Comparison of ENCODE assay signal across 16 cellular contexts in genomic region chr4:150591284-150591874, GRCh38. TPM values are rescaled to one million over a fixed set of nuclear protein-coding genes. Genes with fewer than 3 reads are reported as not detected.
A peak's percentile ranks its signal among the peaks of the same experiment; 100 is the strongest.
DNase-seq lines count a peak whose midpoint lies in the region; ATAC-seq and TF ChIP-seq lines count a peak whose summit lies in the region.
"Had no signal": no experiment of that assay in that cellular context is flagged by ENCODE, and none has a peak within 500 bp of the region (broad histone marks: within the 10 kb centered on the region; RNA-seq: fewer than 3 reads in every experiment).

No MANE protein-coding gene starts in this region.

- peaks cover 15% of the 10 kb centered on the region for H3K36me3 Mint-ChIP-seq in brain

- H3K4me1 ChIP-seq in mucosa of rectum (ENCODE audit: control insufficient read depth in 2 of 2, insufficient read depth in 2 of 2, low read length in 2 of 2) (no peaks in the 10 kb centered on the region), heart left ventricle (no peaks in the 10 kb centered on the region)

- no peak overlapping the region for H3K9ac ChIP-seq in mucosa of rectum (ENCODE audit: low read depth in 1 of 2, low read length in 2 of 2)

- in situ Hi-C loops in G401 (cut with HindIII; ENCODE audit: low sequenced_read_pairs), result no loop called here

- H3K4me3 ChIP-seq in mucosa of rectum (ENCODE audit: low read length in 2 of 2), result peak overlapping the region in 1 of 2 donors; percentile 9
- no peak overlapping the region for H3K4me3 ChIP-seq in heart left ventricle
- H3K4me3 ChIP-seq: ovary had no signal

- DNase-seq in D341Med (ENCODE audit: low spot score), result peak; percentile 37
- peak; percentile 33 for DNase-seq in NCI-H1092 treated with DMSO at 0.1 percent for 48 hours (lab: John Stamatoyannopoulos, UW)
- DNase-seq in DMS153 treated with DMSO at 0.1 percent for 48 hours (lab: John Stamatoyannopoulos, UW; ENCODE audit: unreplicated experiment), result no peak
- no peak for DNase-seq in G401 (ENCODE audit: low spot score)
- no peak for DNase-seq in heart left ventricle
- DNase-seq: activated CD4-positive, alpha-beta T cell treated with anti-CD3 and anti-CD28 coated beads, Interleukin-2, amount 10 ng/mL, durations not matched to agents 24 days and 14 days; CD8-positive, alpha-beta T cell; central memory CD4-positive, alpha-beta T cell; GOT3; KBM-7; left colon; NCI-H524; ovary had no signal

- TF ChIP-seq POLR2A in heart left ventricle (IDR thresholded peaks at IDR 0.05), result no peak

- ATAC-seq in GM21423 (IDR thresholded peaks at IDR 0.05; ENCODE audit: unreplicated experiment) (no peak), heart left ventricle (no peak)
- ATAC-seq: CD8-positive, alpha-beta T cell; left colon had no signal

- H3K9me3 ChIP-seq in mucosa of rectum (ENCODE audit: control insufficient read depth in 2 of 2, low read length in 2 of 2) (no peaks in the 10 kb centered on the region), heart left ventricle (no peaks in the 10 kb centered on the region)
- H3K9me3 ChIP-seq: ovary had no signal

- WGBS in heart left ventricle, 4 donors, result 84 to 88% (median 85%) methylated on average over 7 of the region's 7 CpGs

- TF ChIP-seq CTCF in brain (conservative IDR thresholded peaks at IDR 0.05) (peak in 1 of 2 experiments; percentile 16), heart left ventricle (IDR thresholded peaks at IDR 0.05) (no peak)

- H3K36me3 ChIP-seq in mucosa of rectum (ENCODE audit: control insufficient read depth in 2 of 2, insufficient read depth in 2 of 2, low read length in 2 of 2) (peaks cover 0 to 5% of the 10 kb centered on the region in 2 donors), heart left ventricle (peaks cover 0 to 15% (median 8%) of the 10 kb centered on the region in 9 donors)
- H3K36me3 ChIP-seq: ovary had no signal

- peak overlapping the region in 3 of 5 experiments; percentile 36 to 83 (median 82) for H3K27ac Mint-ChIP-seq in brain
- H3K27ac Mint-ChIP-seq: activated CD4-positive, alpha-beta T cell treated with anti-CD3 and anti-CD28 coated beads, Interleukin-2, amount 10 ng/mL, durations not matched to agents 24 days and 14 days; CD8-positive, alpha-beta T cell had no signal

- peak overlapping the region in 4 of 5 experiments; percentile 23 to 83 (median 64) for H3K4me3 Mint-ChIP-seq in brain
- H3K4me3 Mint-ChIP-seq: activated CD4-positive, alpha-beta T cell treated with anti-CD3 and anti-CD28 coated beads, Interleukin-2, amount 10 ng/mL, durations not matched to agents 24 days and 14 days; CD8-positive, alpha-beta T cell had no signal

- intact Hi-C loops in heart left ventricle (cut with DNase I), result no loop called here

- H3K9me3 Mint-ChIP-seq in brain, result no peaks in the 10 kb centered on the region
- H3K9me3 Mint-ChIP-seq: activated CD4-positive, alpha-beta T cell treated with anti-CD3 and anti-CD28 coated beads, Interleukin-2, amount 10 ng/mL, durations not matched to agents 24 days and 14 days; CD8-positive, alpha-beta T cell had no signal

- H3K27ac ChIP-seq in mucosa of rectum (ENCODE audit: low read depth in 2 of 2, low read length in 2 of 2) (peak overlapping the region; percentile 53 to 55), heart left ventricle (peak overlapping the region in 1 of 12 donors; percentile 90)
- H3K27ac ChIP-seq: ovary had no signal

- no peaks in the 10 kb centered on the region for H3K27me3 ChIP-seq in mucosa of rectum (ENCODE audit: control insufficient read depth in 2 of 2, insufficient read depth in 2 of 2, low read length in 2 of 2)
- H3K27me3 ChIP-seq in heart left ventricle, result no peaks in the 10 kb centered on the region
- H3K27me3 ChIP-seq: ovary had no signal

- peaks cover 14% of the 10 kb centered on the region for H3K4me1 Mint-ChIP-seq in brain
- H3K4me1 Mint-ChIP-seq: activated CD4-positive, alpha-beta T cell treated with anti-CD3 and anti-CD28 coated beads, Interleukin-2, amount 10 ng/mL, durations not matched to agents 24 days and 14 days had no signal

- peaks cover 15% of the 10 kb centered on the region for H3K27me3 Mint-ChIP-seq in brain
- H3K27me3 Mint-ChIP-seq: activated CD4-positive, alpha-beta T cell treated with anti-CD3 and anti-CD28 coated beads, Interleukin-2, amount 10 ng/mL, durations not matched to agents 24 days and 14 days had no signal

RNA-seq across cellular contexts. Expression of gene MAB21L2, which starts 9.4 kb away (rescaled TPM):
- polyA plus RNA-seq in brain (ENCODE audit: insufficient read depth, low read depth, low replicate concordance) (not detected), heart left ventricle (under 1 TPM in 1 of 2 donors, not detected in 1; 0.06 TPM)
- total RNA-seq in G401 (2014; rRNA removed; shearing (Covaris generic)), result not detected in 2 replicates
- total RNA-seq in heart left ventricle, result under 1 TPM in 5 of 9 donors, not detected in 4; 0.10 to 0.45 (median 0.22) TPM
- total RNA-seq: activated CD4-positive, alpha-beta T cell treated with anti-CD3 and anti-CD28 coated beads, Interleukin-2, amount 10 ng/mL, durations not matched to agents 24 days and 14 days; CD8-positive, alpha-beta T cell; ovary had no signal

Comparison
In these comparisons a context has a peak if more than half of its experiments do, and no peak if none do; other contexts are left out.
1. DNase-seq: peak in D341Med (single experiment) and NCI-H1092 treated with DMSO at 0.1 percent for 48 hours (single experiment); none in DMS153 treated with DMSO at 0.1 percent for 48 hours (single experiment), G401 (single experiment) and heart left ventricle (0 of 5).